Comparison of ENCODE assay signal across 1 cellular context in genomic region chr20:36924167-36925045, GRCh38.
TF ChIP-seq lines count a peak whose summit lies in the region.

No MANE protein-coding gene starts in this region.

TF ChIP-seq in GM23338, 12 proteins besides CTCF, POLR2A, EP300 and RAD21 (continued from another document):
- TF ChIP-seq, protein P1, sequence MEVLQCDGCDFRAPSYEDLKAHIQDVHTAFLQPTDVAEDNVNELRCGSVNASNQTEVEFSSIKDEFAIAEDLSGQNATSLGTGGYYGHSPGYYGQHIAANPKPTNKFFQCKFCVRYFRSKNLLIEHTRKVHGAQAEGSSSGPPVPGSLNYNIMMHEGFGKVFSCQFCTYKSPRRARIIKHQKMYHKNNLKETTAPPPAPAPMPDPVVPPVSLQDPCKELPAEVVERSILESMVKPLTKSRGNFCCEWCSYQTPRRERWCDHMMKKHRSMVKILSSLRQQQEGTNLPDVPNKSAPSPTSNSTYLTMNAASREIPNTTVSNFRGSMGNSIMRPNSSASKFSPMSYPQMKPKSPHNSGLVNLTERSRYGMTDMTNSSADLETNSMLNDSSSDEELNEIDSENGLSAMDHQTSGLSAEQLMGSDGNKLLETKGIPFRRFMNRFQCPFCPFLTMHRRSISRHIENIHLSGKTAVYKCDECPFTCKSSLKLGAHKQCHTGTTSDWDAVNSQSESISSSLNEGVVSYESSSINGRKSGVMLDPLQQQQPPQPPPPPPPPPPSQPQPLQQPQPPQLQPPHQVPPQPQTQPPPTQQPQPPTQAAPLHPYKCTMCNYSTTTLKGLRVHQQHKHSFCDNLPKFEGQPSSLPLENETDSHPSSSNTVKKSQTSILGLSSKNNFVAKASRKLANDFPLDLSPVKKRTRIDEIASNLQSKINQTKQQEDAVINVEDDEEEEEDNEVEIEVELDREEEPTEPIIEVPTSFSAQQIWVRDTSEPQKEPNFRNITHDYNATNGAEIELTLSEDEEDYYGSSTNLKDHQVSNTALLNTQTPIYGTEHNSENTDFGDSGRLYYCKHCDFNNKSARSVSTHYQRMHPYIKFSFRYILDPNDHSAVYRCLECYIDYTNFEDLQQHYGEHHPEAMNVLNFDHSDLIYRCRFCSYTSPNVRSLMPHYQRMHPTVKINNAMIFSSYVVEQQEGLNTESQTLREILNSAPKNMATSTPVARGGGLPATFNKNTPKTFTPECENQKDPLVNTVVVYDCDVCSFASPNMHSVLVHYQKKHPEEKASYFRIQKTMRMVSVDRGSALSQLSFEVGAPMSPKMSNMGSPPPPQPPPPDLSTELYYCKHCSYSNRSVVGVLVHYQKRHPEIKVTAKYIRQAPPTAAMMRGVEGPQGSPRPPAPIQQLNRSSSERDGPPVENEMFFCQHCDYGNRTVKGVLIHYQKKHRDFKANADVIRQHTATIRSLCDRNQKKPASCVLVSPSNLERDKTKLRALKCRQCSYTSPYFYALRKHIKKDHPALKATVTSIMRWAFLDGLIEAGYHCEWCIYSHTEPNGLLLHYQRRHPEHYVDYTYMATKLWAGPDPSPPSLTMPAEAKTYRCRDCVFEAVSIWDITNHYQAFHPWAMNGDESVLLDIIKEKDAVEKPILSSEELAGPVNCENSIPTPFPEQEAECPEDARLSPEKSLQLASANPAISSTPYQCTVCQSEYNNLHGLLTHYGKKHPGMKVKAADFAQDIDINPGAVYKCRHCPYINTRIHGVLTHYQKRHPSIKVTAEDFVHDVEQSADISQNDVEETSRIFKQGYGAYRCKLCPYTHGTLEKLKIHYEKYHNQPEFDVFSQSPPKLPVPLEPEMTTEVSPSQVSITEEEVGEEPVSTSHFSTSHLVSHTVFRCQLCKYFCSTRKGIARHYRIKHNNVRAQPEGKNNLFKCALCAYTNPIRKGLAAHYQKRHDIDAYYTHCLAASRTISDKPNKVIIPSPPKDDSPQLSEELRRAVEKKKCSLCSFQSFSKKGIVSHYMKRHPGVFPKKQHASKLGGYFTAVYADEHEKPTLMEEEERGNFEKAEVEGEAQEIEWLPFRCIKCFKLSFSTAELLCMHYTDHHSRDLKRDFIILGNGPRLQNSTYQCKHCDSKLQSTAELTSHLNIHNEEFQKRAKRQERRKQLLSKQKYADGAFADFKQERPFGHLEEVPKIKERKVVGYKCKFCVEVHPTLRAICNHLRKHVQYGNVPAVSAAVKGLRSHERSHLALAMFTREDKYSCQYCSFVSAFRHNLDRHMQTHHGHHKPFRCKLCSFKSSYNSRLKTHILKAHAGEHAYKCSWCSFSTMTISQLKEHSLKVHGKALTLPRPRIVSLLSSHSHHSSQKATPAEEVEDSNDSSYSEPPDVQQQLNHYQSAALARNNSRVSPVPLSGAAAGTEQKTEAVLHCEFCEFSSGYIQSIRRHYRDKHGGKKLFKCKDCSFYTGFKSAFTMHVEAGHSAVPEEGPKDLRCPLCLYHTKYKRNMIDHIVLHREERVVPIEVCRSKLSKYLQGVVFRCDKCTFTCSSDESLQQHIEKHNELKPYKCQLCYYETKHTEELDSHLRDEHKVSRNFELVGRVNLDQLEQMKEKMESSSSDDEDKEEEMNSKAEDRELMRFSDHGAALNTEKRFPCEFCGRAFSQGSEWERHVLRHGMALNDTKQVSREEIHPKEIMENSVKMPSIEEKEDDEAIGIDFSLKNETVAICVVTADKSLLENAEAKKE (CRISPR knock-in tag; IDR thresholded peaks at IDR 0.05), result no peak
- no peak for TF ChIP-seq REST (IDR thresholded peaks at IDR 0.05; ENCODE audit: unreplicated experiment)
- no peak for TF ChIP-seq EZH2 (IDR thresholded peaks at IDR 0.05; ENCODE audit: low read depth, unreplicated experiment)
- TF ChIP-seq ZNF331 (CRISPR knock-in tag; IDR thresholded peaks at IDR 0.05; ENCODE audit: low read depth), result no peak
- no peak for TF ChIP-seq ZNF114 (CRISPR knock-in tag; IDR thresholded peaks at IDR 0.05)
- TF ChIP-seq NANOG (IDR thresholded peaks at IDR 0.05; ENCODE audit: borderline replicate concordance), result no peak
- TF ChIP-seq ETS1 (IDR thresholded peaks at IDR 0.05), result no peak
- TF ChIP-seq POLR2AphosphoS5 (IDR thresholded peaks at IDR 0.05; ENCODE audit: low read depth), result no peak
- TF ChIP-seq STAT1 (IDR thresholded peaks at IDR 0.05; ENCODE audit: unreplicated experiment), result no peak
- TF ChIP-seq CREB1 (CRISPR knock-in tag; IDR thresholded peaks at IDR 0.05; ENCODE audit: low read depth), result no peak
